15 cellular contexts compared by ENCODE assay signal in genomic region chrX:102765217-102765616, GRCh38. TPM values are rescaled to one million over a fixed set of nuclear protein-coding genes. Genes with fewer than 3 reads are reported as not detected.
A peak's percentile ranks its signal among the peaks of the same experiment; 100 is the strongest.
DNase-seq lines count a peak whose midpoint lies in the region; ATAC-seq and TF ChIP-seq lines count a peak whose summit lies in the region.
"Had no signal": no experiment of that assay in that cellular context is flagged by ENCODE, and none has a peak within 500 bp of the region (broad histone marks: within the 10 kb centered on the region; RNA-seq: fewer than 3 reads in every experiment).

No MANE protein-coding gene starts in this region.

- H3K36me3 ChIP-seq in BJ (ENCODE audit: control insufficient read depth, insufficient read depth, low read length), result no peaks in the 10 kb centered on the region

- H3K27me3 ChIP-seq in BJ (ENCODE audit: control insufficient read depth, insufficient read depth, low read length), result no peaks in the 10 kb centered on the region

- peak; percentile 27 for DNase-seq in BJ (ENCODE audit: low read depth)
- DNase-seq in NCI-H446 treated with DMSO at 0.1 percent for 48 hours (lab: John Stamatoyannopoulos, UW), result peak; percentile 11
- peak; percentile 32 to 92 for DNase-seq in dermis microvascular lymphatic vessel endothelial cell (ENCODE audit: low read depth in 2 of 2)
- DNase-seq in non-pigmented ciliary epithelial cell (ENCODE audit: low read depth), result peak; percentile 15
- DNase-seq in iPS-NIHi11 (ENCODE audit: low spot score), result no peak
- DNase-seq in GF-D8 (lab: John Stamatoyannopoulos, UW), result no peak
- DNase-seq in DMS79 (lab: John Stamatoyannopoulos, UW), result no peak
- DNase-seq: activated CD8-positive, alpha-beta T cell treated with anti-CD3 and anti-CD28 coated beads for 36 hours; CD4-positive, alpha-beta T cell; endodermal cell; NCI-H1417; NCI-H748 treated with DMSO at 0.1 percent for 48 hours; stimulated activated CD4-positive, alpha-beta T cell treated with anti-CD3 and anti-CD28 coated beads, Interleukin-1b, Interleukin-23, amount 100 ng/mL, for 48 hours; stimulated activated naive CD8-positive, alpha-beta T cell treated with anti-CD3 and anti-CD28 coated beads, Interleukin-15, amount 100 ng/mL, for 72 hours had no signal

- CTCF ChIA-PET in BJ (lab: Yijun Ruan, JAX), result no interaction called here

- TF ChIP-seq CTCF in BJ (IDR thresholded peaks at IDR 0.05; ENCODE audit: insufficient read depth, low read depth, low read length), result no peak

- POLR2A ChIA-PET in BJ (lab: Charles Lee), result no interaction called here

- ATAC-seq in GM18873 (IDR thresholded peaks at IDR 0.05; ENCODE audit: low FRiP score, unreplicated experiment), result no peak
- ATAC-seq: activated CD8-positive, alpha-beta T cell treated with anti-CD3 and anti-CD28 coated beads for 36 hours; stimulated activated naive CD8-positive, alpha-beta T cell treated with anti-CD3 and anti-CD28 coated beads, Interleukin-15, amount 100 ng/mL, for 72 hours had no signal

- no peak overlapping the region for H3K4me3 ChIP-seq in BJ (ENCODE audit: low read depth, low read length)

RNA-seq across cellular contexts. Expression of gene GPRASP3, which starts 44.7 kb away (rescaled TPM):
- 1.9 and 3.2 TPM in 2 replicates for polyA plus RNA-seq in BJ (2011; rRNA removed)
- 3.2 and 5.7 TPM in 2 replicates for polyA minus RNA-seq in BJ (2011; rRNA and poly(A)+ RNA removed)
- 4.6 and 4.7 TPM in 2 replicates for total RNA-seq in dermis microvascular lymphatic vessel endothelial cell

RNA-seq across cellular contexts. Expression of gene GPRASP2, which starts 53.0 kb away (rescaled TPM):
- polyA plus RNA-seq in BJ (2011; rRNA removed), result 5.8 and 8.7 TPM in 2 replicates
- polyA minus RNA-seq in BJ (2011; rRNA and poly(A)+ RNA removed), result 5.7 and 7.3 TPM in 2 replicates
- 8.6 and 11.4 TPM in 2 replicates for total RNA-seq in dermis microvascular lymphatic vessel endothelial cell

Comparison
In these comparisons a context has a peak if more than half of its experiments do, and no peak if none do; other contexts are left out.
1. DNase-seq: peak in BJ (single experiment), NCI-H446 treated with DMSO at 0.1 percent for 48 hours (single experiment), dermis microvascular lymphatic vessel endothelial cell (2 of 2) and non-pigmented ciliary epithelial cell (single experiment); none in iPS-NIHi11 (single experiment), GF-D8 (single experiment) and DMS79 (single experiment).